13 cellular contexts compared by ENCODE assay signal in genomic region chr17:58415371-58416055, GRCh38. TPM values are rescaled to one million over a fixed set of nuclear protein-coding genes. Genes with fewer than 3 reads are reported as not detected.
A peak's percentile ranks its signal among the peaks of the same experiment; 100 is the strongest.
DNase-seq lines count a peak whose midpoint lies in the region; ATAC-seq, FAIRE-seq and TF ChIP-seq lines count a peak whose summit lies in the region.
"Had no signal": no experiment of that assay in that cellular context is flagged by ENCODE, and none has a peak within 500 bp of the region (broad histone marks: within the 10 kb centered on the region; RNA-seq: fewer than 3 reads in every experiment).

No MANE protein-coding gene starts in this region.

- CTCF ChIA-PET in H1 (lab: Charles Lee; ENCODE audit: partially characterized antibody): interaction anchor here (0.5 to 3.4 kb wide), 14 partner anchors 9 to 169 kb away, joined by 3 to 19 read pairs (median 5); partner anchors contain the start of gene SUPT4H1

- H3K4me3 Mint-ChIP-seq in stimulated activated naive B cell treated with anti-CD40 and anti-IgM and Interleukin-4, amounts not matched to agents 10 μg/mL and 1 μg/mL and 100 μg/mL, for 72 hours: no peak overlapping the region
- no peak overlapping the region for H3K4me3 Mint-ChIP-seq in activated CD4-positive, alpha-beta T cell treated with anti-CD3 and anti-CD28 coated beads, Interleukin-2, amount 10 ng/mL, durations not matched to agents 24 days and 14 days
- H3K4me3 Mint-ChIP-seq: CD14-positive monocyte, immature natural killer cell had no signal

- H3K4me1 ChIP-seq in H1 (replicated peaks in 1 of 4; ENCODE audit: control insufficient read depth in 3 of 4, insufficient read depth in 4 of 4, low read length in 3 of 4) (no peaks in the 10 kb centered on the region; a peak in 1 of 7 replicates), mesodermal cell (ENCODE audit: control insufficient read depth, insufficient read depth, low read length, poor library complexity, severe bottlenecking) (peaks cover 11% of the 10 kb centered on the region)

- H4K5ac ChIP-seq in H1 (ENCODE audit: insufficient read length, low read depth, low read length): no peak overlapping the region

- H3K56ac ChIP-seq in H1 (replicated peaks; ENCODE audit: insufficient read length, low read depth, low read length): no peak overlapping the region

- no peak overlapping the region for H4K91ac ChIP-seq in H1 (replicated peaks; ENCODE audit: insufficient read length, low read length)

- no peak overlapping the region for H2BK20ac ChIP-seq in H1 (ENCODE audit: low read length)

- H2AFZ ChIP-seq in H1 (ENCODE audit: low read length): no peak overlapping the region

- H3K27ac ChIP-seq in H1 (ENCODE audit: low read depth, low read length) (no peak overlapping the region), mesodermal cell (ENCODE audit: low read depth, low read length, severe bottlenecking) (no peak overlapping the region)

- no peak for TF ChIP-seq EP300 in H1 (IDR thresholded peaks at IDR 0.05; ENCODE audit: borderline replicate concordance in 1 of 2, low read depth in 2 of 2, low read length in 2 of 2)

- H3K4me1 Mint-ChIP-seq in stimulated activated naive B cell treated with anti-CD40 and anti-IgM and Interleukin-4, amounts not matched to agents 10 μg/mL and 1 μg/mL and 100 μg/mL, for 72 hours: peaks cover 9 to 11% of the 10 kb centered on the region in 2 donors
- peaks cover 35% of the 10 kb centered on the region for H3K4me1 Mint-ChIP-seq in activated CD4-positive, alpha-beta T cell treated with anti-CD3 and anti-CD28 coated beads, Interleukin-2, amount 10 ng/mL, durations not matched to agents 24 days and 14 days

- no peaks in the 10 kb centered on the region for H3K27me3 ChIP-seq in H1 (replicated peaks in 1 of 4; ENCODE audit: control insufficient read depth in 3 of 4, extremely low read depth in 1 of 4, insufficient read depth in 3 of 4, low read length in 3 of 4)

- H2AK5ac ChIP-seq in H1 (ENCODE audit: low read depth, low read length): no peak overlapping the region

- no peak overlapping the region for H3K4ac ChIP-seq in H1 (replicated peaks; ENCODE audit: insufficient read length, low read depth, low read length)

- no peak overlapping the region; a peak in 2 of 8 replicates for H3K4me3 ChIP-seq in H1 (ENCODE audit: extremely low read depth in 1 of 4, insufficient read depth in 2 of 4, low read depth in 3 of 4, low read length in 4 of 4)
- peak overlapping the region; percentile 12 for H3K4me3 ChIP-seq in mesodermal cell (ENCODE audit: extremely low read depth, insufficient read depth, low read length, poor library complexity, severe bottlenecking)

- no peak overlapping the region; the same call in 1 of the 2 replicates for H3K18ac ChIP-seq in H1 (ENCODE audit: extremely low read depth, low read length)

- H3K27me3 Mint-ChIP-seq in stimulated activated naive B cell treated with anti-CD40 and anti-IgM and Interleukin-4, amounts not matched to agents 10 μg/mL and 1 μg/mL and 100 μg/mL, for 72 hours: no peaks in the 10 kb centered on the region
- H3K27me3 Mint-ChIP-seq in activated CD4-positive, alpha-beta T cell treated with anti-CD3 and anti-CD28 coated beads, Interleukin-2, amount 10 ng/mL, durations not matched to agents 24 days and 14 days: no peaks in the 10 kb centered on the region

- TF ChIP-seq CTCF in H1 (IDR thresholded peaks at IDR 0.05; ENCODE audit: control extremely low read depth in 1 of 3, insufficient read depth in 1 of 3, low read depth in 1 of 3, low read length in 3 of 3): no peak

- no peak for FAIRE-seq in H1 (lab: Jason Lieb, UNC)

- no peak overlapping the region for H2BK5ac ChIP-seq in H1 (ENCODE audit: low read depth, low read length)

- no peak overlapping the region for H3K23ac ChIP-seq in H1 (ENCODE audit: insufficient read length)

- H3K36me3 Mint-ChIP-seq in stimulated activated naive B cell treated with anti-CD40 and anti-IgM and Interleukin-4, amounts not matched to agents 10 μg/mL and 1 μg/mL and 100 μg/mL, for 72 hours: peaks cover 0 to 2% of the 10 kb centered on the region in 2 donors
- H3K36me3 Mint-ChIP-seq in activated CD4-positive, alpha-beta T cell treated with anti-CD3 and anti-CD28 coated beads, Interleukin-2, amount 10 ng/mL, durations not matched to agents 24 days and 14 days (ENCODE audit: low read depth): no peaks in the 10 kb centered on the region
- H3K36me3 Mint-ChIP-seq: CD14-positive monocyte, immature natural killer cell had no signal

- no peak overlapping the region; the same call in 1 of the 2 replicates for H2BK15ac ChIP-seq in H1 (ENCODE audit: low read length)

- H4K8ac ChIP-seq in H1 (ENCODE audit: extremely low read depth, insufficient read depth, low read length): no peak overlapping the region

- no peaks in the 10 kb centered on the region for H3K9me3 Mint-ChIP-seq in stimulated activated naive B cell treated with anti-CD40 and anti-IgM and Interleukin-4, amounts not matched to agents 10 μg/mL and 1 μg/mL and 100 μg/mL, for 72 hours
- H3K9me3 Mint-ChIP-seq in activated CD4-positive, alpha-beta T cell treated with anti-CD3 and anti-CD28 coated beads, Interleukin-2, amount 10 ng/mL, durations not matched to agents 24 days and 14 days: no peaks in the 10 kb centered on the region
- H3K9me3 Mint-ChIP-seq: CD14-positive monocyte, immature natural killer cell had no signal

- H3K23me2 ChIP-seq in H1 (ENCODE audit: low read depth, low read length): no peaks in the 10 kb centered on the region; the same call in 1 of the 2 replicates

- no peaks in the 10 kb centered on the region for H3K79me2 ChIP-seq in H1 (ENCODE audit: control insufficient read depth in 1 of 2, insufficient read depth in 2 of 2, low read length in 2 of 2)

- H2BK120ac ChIP-seq in H1 (replicated peaks; ENCODE audit: low read depth, low read length): no peak overlapping the region

- no peak overlapping the region for H3K9ac ChIP-seq in H1 (replicated peaks in 1 of 4; ENCODE audit: extremely low read depth in 1 of 4, low read depth in 3 of 4, low read length in 3 of 4)

- no peaks in the 10 kb centered on the region for H4K20me1 ChIP-seq in H1 (replicated peaks in 1 of 2; ENCODE audit: control insufficient read depth in 1 of 2, insufficient read depth in 2 of 2, low read length in 2 of 2)

- ATAC-seq in stimulated activated naive B cell treated with anti-CD40 and anti-IgM and Interleukin-4, amounts not matched to agents 10 μg/mL and 1 μg/mL and 100 μg/mL, for 72 hours (replicated peaks): no peak

- TF ChIP-seq RAD21 in H1 (IDR thresholded peaks at IDR 0.05 in 1 of 2, conservative IDR thresholded peaks at IDR 0.05 in 1 of 2; ENCODE audit: low read depth in 2 of 2, low read length in 2 of 2): no peak

- DNase-seq in COLO668 (lab: John Stamatoyannopoulos, UW; ENCODE audit: unreplicated experiment) (peak; percentile 64), LoVo (ENCODE audit: low spot score) (peak; percentile 52), H1 (ENCODE audit: low read depth in 1 of 2, low spot score in 2 of 2) (no peak), GF-D8 (lab: John Stamatoyannopoulos, UW) (no peak)
- DNase-seq in stimulated activated naive B cell treated with anti-CD40 and anti-IgM and Interleukin-4, amounts not matched to agents 10 μg/mL and 1 μg/mL and 100 μg/mL, for 72 hours: no peak
- no peak for DNase-seq in activated naive CD4-positive, alpha-beta T cell treated with Interleukin-2 at 50 U/mL for 16 hours
- no peak for DNase-seq in activated CD4-positive, alpha-beta T cell treated with anti-CD3 and anti-CD28 coated beads, Interleukin-2, amount 10 ng/mL, durations not matched to agents 24 days and 14 days
- DNase-seq: activated CD4-positive, alpha-beta T cell treated with anti-CD3 and anti-CD28 coated beads for 1 hour; immature natural killer cell; NCI-H2029 treated with DMSO at 0.1 percent for 48 hours; stimulated activated CD4-positive, alpha-beta T cell treated with anti-CD3 and anti-CD28 coated beads, Interleukin-4, amount 100 ng/mL, for 4 hours had no signal

- peak overlapping the region; percentile 15 to 74; a peak in 3 of 4 replicates for H3K4me2 ChIP-seq in H1 (ENCODE audit: insufficient read depth in 1 of 2, low read depth in 2 of 2, low read length in 2 of 2)

- H3K9me3 ChIP-seq in H1 (ENCODE audit: insufficient read depth in 2 of 2, low read depth in 1 of 2, low read length in 1 of 2) (no peaks in the 10 kb centered on the region), mesodermal cell (ENCODE audit: control insufficient read depth, low read length) (no peaks in the 10 kb centered on the region)

- TF ChIP-seq POLR2A in H1 (IDR thresholded peaks at IDR 0.05; ENCODE audit: control extremely low read depth in 1 of 2, low read depth in 2 of 2, low read length in 2 of 2): no peak

- POLR2A ChIA-PET in H1 (lab: Charles Lee; ENCODE audit: partially characterized antibody): interaction anchor here (1.2 to 2.5 kb wide), 7 partner anchors 10 to 93 kb away, joined by 3 to 14 read pairs (median 6); partner anchors contain the start of gene SUPT4H1

- H3K27ac Mint-ChIP-seq in stimulated activated naive B cell treated with anti-CD40 and anti-IgM and Interleukin-4, amounts not matched to agents 10 μg/mL and 1 μg/mL and 100 μg/mL, for 72 hours: no peak overlapping the region
- H3K27ac Mint-ChIP-seq in activated CD4-positive, alpha-beta T cell treated with anti-CD3 and anti-CD28 coated beads, Interleukin-2, amount 10 ng/mL, durations not matched to agents 24 days and 14 days: no peak overlapping the region
- H3K27ac Mint-ChIP-seq: CD14-positive monocyte had no signal

- H3K36me3 ChIP-seq in H1 (ENCODE audit: control insufficient read depth in 2 of 4, insufficient read depth in 4 of 4, low read length in 3 of 4): no peaks in the 10 kb centered on the region
- no peaks in the 10 kb centered on the region for H3K36me3 ChIP-seq in mesodermal cell (ENCODE audit: control insufficient read depth, insufficient read depth, low read length)

- no peaks in the 10 kb centered on the region for H3K79me1 ChIP-seq in H1 (ENCODE audit: low read depth, low read length)

- WGBS in H1 (ENCODE audit: extremely low coverage in 1 of 2, insufficient coverage in 1 of 2, insufficient read length in 1 of 2, insufficient replicate concordance in 2 of 2, low coverage in 1 of 2, low lambda C conversion rate in 2 of 2, missing lambda C conversion rate in 1 of 2), 2 experiments: 90% methylated on average over 6 of the region's 6 CpGs; no CpG with 5 or more reads in 1 of the 2 experiments
- WGBS in mesodermal cell (ENCODE audit: insufficient coverage in 2 of 2), 2 experiments: 52 to 62% methylated on average over 5 of the region's 6 CpGs

- intact Hi-C loops in activated CD4-positive, alpha-beta T cell treated with anti-CD3 and anti-CD28 coated beads, Interleukin-2, amount 10 ng/mL, durations not matched to agents 24 days and 14 days (cut with micrococcal nuclease): no loop called here

- H2BK12ac ChIP-seq in H1 (ENCODE audit: low read depth, low read length): no peak overlapping the region

- no peak overlapping the region for H3K14ac ChIP-seq in H1 (ENCODE audit: insufficient read length)

RNA-seq across cellular contexts. Expression of gene RNF43, which starts 1.8 kb away (rescaled TPM):
- total RNA-seq in H1 (2021; fragmentation: NEBNext Ultra II Directional; extraction: Animal tissue kit (Norgen Biotek cat#: 25700)): 0.89 and 2.4 TPM in 2 replicates
- polyA plus RNA-seq in H1 (2011; rRNA removed): 1.5 and 2.3 TPM in 2 replicates
- 1.0 TPM for polyA plus RNA-seq in H1 (2011; cell fraction: cytosol; rRNA removed)
- 2.4 TPM for polyA plus RNA-seq in H1 (2011; cell fraction: nucleus; rRNA removed)
- polyA plus RNA-seq in H1 (2012, experiment 1 of 2): 0.93 to 1.1 TPM (median 1.0 TPM) in 4 replicates
- 0.37 TPM for polyA plus RNA-seq in H1 (2012, experiment 2 of 2)
- polyA plus RNA-seq in H1 (2013, experiment 1 of 2): 1.2 TPM
- 2.0 TPM for polyA plus RNA-seq in H1 (2013, experiment 2 of 2)
- polyA minus RNA-seq in H1 (2011; rRNA and poly(A)+ RNA removed): 1.4 and 2.0 TPM in 2 replicates
- polyA minus RNA-seq in H1 (2011; cell fraction: cytosol; rRNA and poly(A)+ RNA removed): 1.0 TPM
- 1.9 TPM for polyA minus RNA-seq in H1 (2011; cell fraction: nucleus; rRNA and poly(A)+ RNA removed)
- 2.7 TPM for polyA plus RNA-seq in mesodermal cell (2013, experiment 1 of 2)
- 1.7 TPM for polyA plus RNA-seq in mesodermal cell (2013, experiment 2 of 2)
- total RNA-seq in activated CD4-positive, alpha-beta T cell treated with anti-CD3 and anti-CD28 coated beads, Interleukin-2, amount 10 ng/mL, durations not matched to agents 24 days and 14 days: 0.95 and 1.6 TPM in 2 replicates

Comparison
In these comparisons a context has a peak if more than half of its experiments do, and no peak if none do; other contexts are left out.
1. DNase-seq: peak in COLO668 (single experiment) and LoVo (single experiment); none in H1 (0 of 2), stimulated activated naive B cell treated with anti-CD40 and anti-IgM and Interleukin-4, amounts not matched to agents 10 μg/mL and 1 μg/mL and 100 μg/mL, for 72 hours (single experiment), GF-D8 (single experiment), activated naive CD4-positive, alpha-beta T cell treated with Interleukin-2 at 50 U/mL for 16 hours (single experiment) and activated CD4-positive, alpha-beta T cell treated with anti-CD3 and anti-CD28 coated beads, Interleukin-2, amount 10 ng/mL, durations not matched to agents 24 days and 14 days (single experiment).